ENCODE assay signal across 19 cellular contexts in the genomic region with DNA sequence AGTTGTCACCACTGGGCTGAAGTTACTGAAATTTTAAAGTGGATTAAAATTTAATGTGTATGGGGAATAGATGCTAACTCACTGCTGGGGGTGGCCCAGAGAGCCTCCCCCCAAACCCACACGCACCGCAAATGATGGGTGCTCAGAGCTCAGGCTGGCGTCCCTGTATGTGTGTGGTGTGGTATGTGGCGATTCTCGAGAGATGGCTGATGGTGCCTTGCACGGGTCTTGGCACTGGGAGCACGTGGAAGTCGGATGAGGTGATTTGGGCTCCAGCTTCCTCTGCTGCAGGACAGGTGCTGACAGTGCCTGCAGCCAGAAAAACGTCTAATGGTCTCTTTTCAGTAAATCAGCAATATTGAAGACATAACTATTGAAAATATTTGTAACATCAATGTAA.
DNase-seq lines count a peak whose midpoint lies in the region; TF ChIP-seq lines count a peak whose summit lies in the region.
"Had no signal": no experiment of that assay in that cellular context is flagged by ENCODE, and none has a peak within 500 bp of the region (broad histone marks: within the 10 kb centered on the region; RNA-seq: fewer than 3 reads in every experiment).

No MANE protein-coding gene starts in this region.

- DNase-seq in activated CD8-positive, alpha-beta memory T cell treated with anti-CD3 and anti-CD28 coated beads for 24 hours = peak; percentile 24
- no peak for DNase-seq in activated CD8-positive, alpha-beta memory T cell treated with anti-CD3 and anti-CD28 coated beads, Interleukin-2, amount 50 U/mL, for 48 hours
- DNase-seq in neuronal stem cell (ENCODE audit: low spot score) = no peak
- DNase-seq in spleen = peak; percentile 33
- DNase-seq in testis = peak; percentile 7
- DNase-seq in GDM1 (lab: John Stamatoyannopoulos, UW) = no peak
- no peak for DNase-seq in NK-92 treated with Interleukin-12 subunit alpha and Interleukin-12 subunit beta, amount 100 ng/mL, for 24 hours (lab: John Stamatoyannopoulos, UW)
- no peak for DNase-seq in NOMO-1 treated with DMSO at 0.1 percent for 48 hours (lab: John Stamatoyannopoulos, UW; ENCODE audit: unreplicated experiment)
- DNase-seq: CD4-positive, CD25-positive, alpha-beta regulatory T cell; CD8-positive, alpha-beta T cell; DMS 273 treated with DMSO at 0.1 percent for 48 hours; DMS53; DMS79 treated with DMSO at 0.1 percent for 48 hours; GOT3; HFFc6 had no signal

- no peak overlapping the region for H4K8ac ChIP-seq in neuronal stem cell (ENCODE audit: low read depth, low read length)

- no peak overlapping the region for H3K27ac ChIP-seq in neuronal stem cell (replicated peaks; ENCODE audit: low read length)
- H3K27ac ChIP-seq in spleen = no peak overlapping the region
- no peak overlapping the region for H3K27ac ChIP-seq in testis
- H3K27ac ChIP-seq: 22Rv1, BLaER1, C4-2B had no signal

- no peak overlapping the region for H2BK12ac ChIP-seq in neuronal stem cell (ENCODE audit: low read length)

- no peak overlapping the region for H2BK120ac ChIP-seq in neuronal stem cell (ENCODE audit: low read depth, low read length)

- no CpG with 5 or more reads among the region's 9 CpGs for WGBS in neuronal stem cell (ENCODE audit: extremely low coverage in 2 of 2, insufficient read length in 2 of 2, insufficient replicate concordance in 1 of 2), 2 donors
- WGBS in spleen, 5 donors = 83 to 92% (median 86%) methylated on average over 9 of the region's 9 CpGs
- 84 to 89% methylated on average over 9 of the region's 9 CpGs for WGBS in testis, 2 donors

- H3K9ac ChIP-seq in neuronal stem cell (ENCODE audit: low read depth, low read length, poor library complexity) = no peak overlapping the region
- H3K9ac ChIP-seq: BLaER1 had no signal

- H3K27me3 ChIP-seq in neuronal stem cell (ENCODE audit: control insufficient read depth in 3 of 3, insufficient read depth in 3 of 3, low read depth in 1 of 3, low read length in 3 of 3) (peaks cover 0 to 20% (median 5%) of the 10 kb centered on the region in 3 experiments), spleen (replicated peaks in 1 of 7) (peaks cover 0 to 9% (median 0%) of the 10 kb centered on the region in 7 donors), testis (no peaks in the 10 kb centered on the region)

- H3K14ac ChIP-seq in neuronal stem cell (ENCODE audit: low read length) = no peak overlapping the region

- no peak overlapping the region for H4K91ac ChIP-seq in neuronal stem cell (ENCODE audit: low read depth, low read length, poor library complexity)

- intact Hi-C loops in spleen (cut with DNase I; ENCODE audit: low total_unique reads) = no loop called here
- intact Hi-C loops in testis (cut with DNase I; ENCODE audit: low total_unique reads) = no loop called here

- no peak overlapping the region for H2BK15ac ChIP-seq in neuronal stem cell (ENCODE audit: low read length)

- no peak overlapping the region for H3K4me2 ChIP-seq in neuronal stem cell (ENCODE audit: insufficient read depth, low read length, poor library complexity, severe bottlenecking)
- H3K4me2 ChIP-seq: BLaER1 had no signal

- peaks cover 0 to 14% of the 10 kb centered on the region in 2 donors for H3K4me1 ChIP-seq in neuronal stem cell (ENCODE audit: control insufficient read depth in 2 of 2, insufficient read depth in 1 of 2, low read depth in 1 of 2, low read length in 2 of 2)
- no peaks in the 10 kb centered on the region for H3K4me1 ChIP-seq in spleen
- H3K4me1 ChIP-seq in testis = no peaks in the 10 kb centered on the region
- H3K4me1 ChIP-seq: HAP-1 had no signal

- H3K4ac ChIP-seq in neuronal stem cell (ENCODE audit: low read length) = no peak overlapping the region

- H3K9me3 ChIP-seq in neuronal stem cell (replicated peaks in 1 of 2; ENCODE audit: control insufficient read depth in 2 of 2, insufficient read depth in 1 of 2, low read depth in 1 of 2, low read length in 2 of 2) = peaks cover 0 to 7% of the 10 kb centered on the region in 2 donors
- H3K9me3 ChIP-seq in spleen = peaks cover 3 to 39% (median 33%) of the 10 kb centered on the region in 8 donors
- H3K9me3 ChIP-seq in testis = no peaks in the 10 kb centered on the region
- H3K9me3 ChIP-seq: HAP-1 had no signal

- TF ChIP-seq CTCF in spleen (IDR thresholded peaks at IDR 0.05 in 8 of 11, conservative IDR thresholded peaks at IDR 0.05 in 3 of 11) = no peak
- TF ChIP-seq CTCF in testis (IDR thresholded peaks at IDR 0.05) = no peak

- H2AK5ac ChIP-seq in neuronal stem cell (ENCODE audit: low read depth, low read length) = no peak overlapping the region

- no peak overlapping the region for H2AFZ ChIP-seq in neuronal stem cell (ENCODE audit: low read length)

- H3K79me1 ChIP-seq in neuronal stem cell (ENCODE audit: low read depth, low read length) = no peaks in the 10 kb centered on the region

- H3K18ac ChIP-seq in neuronal stem cell (ENCODE audit: low read length) = peak overlapping the region; percentile 44

- H3K4me3 ChIP-seq in neuronal stem cell (ENCODE audit: low read length in 2 of 2) = peak overlapping the region in 1 of 2 donors; percentile 4
- no peak overlapping the region for H3K4me3 ChIP-seq in spleen
- no peak overlapping the region for H3K4me3 ChIP-seq in testis
- H3K4me3 ChIP-seq: BLaER1, HAP-1 had no signal

- no peak overlapping the region for H3K23ac ChIP-seq in neuronal stem cell (ENCODE audit: low read depth, low read length, poor library complexity)

- no peak for TF ChIP-seq POLR2A in spleen (IDR thresholded peaks at IDR 0.05)
- no peak for TF ChIP-seq POLR2A in testis (IDR thresholded peaks at IDR 0.05)

- no peaks in the 10 kb centered on the region for H3K36me3 ChIP-seq in neuronal stem cell (replicated peaks in 1 of 2; ENCODE audit: control insufficient read depth in 2 of 2, insufficient read depth in 2 of 2, low read length in 2 of 2)
- H3K36me3 ChIP-seq in spleen = no peaks in the 10 kb centered on the region
- no peaks in the 10 kb centered on the region for H3K36me3 ChIP-seq in testis (ENCODE audit: low read depth, missing control alignments)
- H3K36me3 ChIP-seq: BLaER1, HAP-1 had no signal

- H2BK5ac ChIP-seq in neuronal stem cell (ENCODE audit: low read length) = no peak overlapping the region

Comparison
In these comparisons a context has a peak if more than half of its experiments do, and no peak if none do; other contexts are left out.
1. DNase-seq: peak in activated CD8-positive, alpha-beta memory T cell treated with anti-CD3 and anti-CD28 coated beads for 24 hours (single experiment), spleen (single experiment) and testis (single experiment); none in activated CD8-positive, alpha-beta memory T cell treated with anti-CD3 and anti-CD28 coated beads, Interleukin-2, amount 50 U/mL, for 48 hours (single experiment), neuronal stem cell (single experiment), GDM1 (single experiment), NK-92 treated with Interleukin-12 subunit alpha and Interleukin-12 subunit beta, amount 100 ng/mL, for 24 hours (single experiment) and NOMO-1 treated with DMSO at 0.1 percent for 48 hours (single experiment).